In genomic region chr6:106125925-106126435, GRCh38 we compare ENCODE assay signal across 8 cellular contexts. TPM values are rescaled to one million over a fixed set of nuclear protein-coding genes. Genes with fewer than 3 reads are reported as not detected.
DNase-seq lines count a peak whose midpoint lies in the region; ATAC-seq and TF ChIP-seq lines count a peak whose summit lies in the region.

No MANE protein-coding gene starts in this region.

- no peaks in the 10 kb centered on the region for H3K36me3 Mint-ChIP-seq in endodermal cell (ENCODE audit: low read depth)

- TF ChIP-seq CTCF in endodermal cell (conservative IDR thresholded peaks at IDR 0.05): no peak

- WGBS in endodermal cell (ENCODE audit: insufficient coverage in 1 of 2, insufficient read length in 1 of 2), 2 experiments: 92 to 95% methylated on average over 5 to 11 of the region's 11 CpGs

- no peaks in the 10 kb centered on the region for H3K27me3 ChIP-seq in endodermal cell (ENCODE audit: control insufficient read depth, insufficient read depth, low read length, poor library complexity, severe bottlenecking)

- no peaks in the 10 kb centered on the region for H3K4me1 Mint-ChIP-seq in endodermal cell

- no peak overlapping the region for H3K4me3 ChIP-seq in endodermal cell (ENCODE audit: low read length)

- no peak for DNase-seq in activated CD4-positive, CD25-positive, alpha-beta regulatory T cell treated with anti-CD3 and anti-CD28 coated beads, Interleukin-2, amount 50 U/mL, for 72 hours
- DNase-seq in activated CD4-positive, alpha-beta T cell treated with anti-CD3 and anti-CD28 coated beads for 48 hours: peak; percentile 66
- DNase-seq in stimulated activated CD4-positive, alpha-beta T cell treated with anti-CD3 and anti-CD28 coated beads, Interleukin-4, amount 100 ng/mL, for 24 hours: peak; percentile 67
- DNase-seq in endodermal cell (no peak), NCI-H2196 (lab: John Stamatoyannopoulos, UW; ENCODE audit: unreplicated experiment) (no peak)

- H3K27ac ChIP-seq in endodermal cell (ENCODE audit: low read depth, low read length): no peak overlapping the region

- H3K27me3 Mint-ChIP-seq in endodermal cell (ENCODE audit: insufficient read depth): no peaks in the 10 kb centered on the region

- no peak overlapping the region for H3K4me3 Mint-ChIP-seq in endodermal cell

- H3K9ac ChIP-seq in endodermal cell (ENCODE audit: extremely low read depth, low read length, poor library complexity, severe bottlenecking): no peak overlapping the region

- peak; percentile 57 to 79 for ATAC-seq in activated CD4-positive, CD25-positive, alpha-beta regulatory T cell treated with anti-CD3 and anti-CD28 coated beads, Interleukin-2, amount 50 U/mL, for 24 hours
- peak; percentile 63 for ATAC-seq in HG03045 (IDR thresholded peaks at IDR 0.05; ENCODE audit: unreplicated experiment)
- no peak for ATAC-seq in GM18868 (IDR thresholded peaks at IDR 0.05; ENCODE audit: unreplicated experiment)

- no peaks in the 10 kb centered on the region for H3K36me3 ChIP-seq in endodermal cell (ENCODE audit: control insufficient read depth, insufficient read depth, low read length)

- H3K4me1 ChIP-seq in endodermal cell (ENCODE audit: control insufficient read depth, insufficient read depth, low read length): no peaks in the 10 kb centered on the region

- no peak overlapping the region for H3K27ac Mint-ChIP-seq in endodermal cell

- H3K9me3 Mint-ChIP-seq in endodermal cell: no peaks in the 10 kb centered on the region

- H3K9me3 ChIP-seq in endodermal cell (ENCODE audit: control insufficient read depth, low read length): no peaks in the 10 kb centered on the region

RNA-seq across cellular contexts. Expression of gene PRDM1, which starts 39.8 kb away (rescaled TPM):
- total RNA-seq in endodermal cell: 10 to 100 TPM; 54.0 to 74.3 TPM
- polyA plus RNA-seq in endodermal cell (2013, experiment 1 of 2): 6.9 TPM
- polyA plus RNA-seq in endodermal cell (2013, experiment 2 of 2): 8.0 TPM

Comparison
In these comparisons a context has a peak if more than half of its experiments do, and no peak if none do; other contexts are left out.
1. DNase-seq: peak in activated CD4-positive, alpha-beta T cell treated with anti-CD3 and anti-CD28 coated beads for 48 hours (single experiment) and stimulated activated CD4-positive, alpha-beta T cell treated with anti-CD3 and anti-CD28 coated beads, Interleukin-4, amount 100 ng/mL, for 24 hours (single experiment); none in activated CD4-positive, CD25-positive, alpha-beta regulatory T cell treated with anti-CD3 and anti-CD28 coated beads, Interleukin-2, amount 50 U/mL, for 72 hours (single experiment), endodermal cell (single experiment) and NCI-H2196 (single experiment).